7 cellular contexts compared by ENCODE assay signal in genomic region chr13:45267215-45267614, GRCh38.
"Had no signal": no experiment of that assay in that cellular context is flagged by ENCODE, and none has a peak within 500 bp of the region (broad histone marks: within the 10 kb centered on the region; RNA-seq: fewer than 3 reads in every experiment).

No MANE protein-coding gene starts in this region.

- H3K9me3 Mint-ChIP-seq: H9 had no signal

- FAIRE-seq: H54, HTR-8/SVneo, K562 had no signal

- ATAC-seq: K562 had no signal

- H3K4me3 Mint-ChIP-seq: H9 had no signal

- DNase-seq: GOT3, H9, HCEC 1CT, IMR-90 had no signal

- H3K4me3 ChIP-seq: K562 had no signal
